Comparison of ENCODE assay signal across 12 cellular contexts in genomic region chr17:17161121-17161520, GRCh38. TPM values are rescaled to one million over a fixed set of nuclear protein-coding genes. Genes with fewer than 3 reads are reported as not detected.
DNase-seq lines count a peak whose midpoint lies in the region; ATAC-seq and TF ChIP-seq lines count a peak whose summit lies in the region.
"Had no signal": no experiment of that assay in that cellular context is flagged by ENCODE, and none has a peak within 500 bp of the region (broad histone marks: within the 10 kb centered on the region; RNA-seq: fewer than 3 reads in every experiment).

No MANE protein-coding gene starts in this region.

- DNase-seq in CD4-positive, CD25-positive, alpha-beta regulatory T cell, result no peak
- DNase-seq in Karpas-422 (no peak), thyroid gland (peak; percentile 34 to 66), ascending aorta (ENCODE audit: low spot score in 2 of 2) (no peak), kidney tubule cell (ENCODE audit: low spot score) (no peak)
- DNase-seq: ACHN; BE2C; C1 segment of cervical spinal cord; Caco-2; CD4-positive, alpha-beta T cell; H9 had no signal

- no peak overlapping the region for H3K9ac ChIP-seq in Karpas-422 (ENCODE audit: low read length)

- no peak for TF ChIP-seq CTCF in thyroid gland (IDR thresholded peaks at IDR 0.05)
- no peak for TF ChIP-seq CTCF in ascending aorta (IDR thresholded peaks at IDR 0.05)

- H3K9me3 Mint-ChIP-seq in CD4-positive, CD25-positive, alpha-beta regulatory T cell, result no peaks in the 10 kb centered on the region
- no peaks in the 10 kb centered on the region for H3K9me3 Mint-ChIP-seq in activated T-helper 17 cell treated with anti-CD3 and anti-CD28 coated beads, Interleukin-2, amount 50 U/mL, for 72 hours
- H3K9me3 Mint-ChIP-seq: CD4-positive, alpha-beta T cell; H9 had no signal

- peaks cover 85% of the 10 kb centered on the region for H3K36me3 ChIP-seq in CD4-positive, CD25-positive, alpha-beta regulatory T cell (ENCODE audit: control insufficient read depth, insufficient read depth, low read length)
- no peaks in the 10 kb centered on the region for H3K36me3 ChIP-seq in Karpas-422 (ENCODE audit: insufficient read depth, low read length)
- H3K36me3 ChIP-seq in thyroid gland, result peaks cover 82 to 85% of the 10 kb centered on the region in 2 donors
- peaks cover 82 to 99% of the 10 kb centered on the region in 2 donors for H3K36me3 ChIP-seq in ascending aorta

- no peaks in the 10 kb centered on the region for H3K27me3 Mint-ChIP-seq in CD4-positive, CD25-positive, alpha-beta regulatory T cell
- H3K27me3 Mint-ChIP-seq in activated T-helper 17 cell treated with anti-CD3 and anti-CD28 coated beads, Interleukin-2, amount 50 U/mL, for 72 hours, result no peaks in the 10 kb centered on the region
- H3K27me3 Mint-ChIP-seq: CD4-positive, alpha-beta T cell had no signal

- 56 to 77% methylated on average over 5 to 6 of the region's 6 CpGs for WGBS in thyroid gland, 2 donors

- no peaks in the 10 kb centered on the region for H3K9me2 ChIP-seq in Karpas-422 (replicated peaks; ENCODE audit: insufficient read depth, low read length)

- no peak overlapping the region for H2AFZ ChIP-seq in Karpas-422 (ENCODE audit: low read length)

- H3K27ac Mint-ChIP-seq in CD4-positive, CD25-positive, alpha-beta regulatory T cell, result peak overlapping the region in 2 of 3 donors; percentile 60 to 85
- H3K27ac Mint-ChIP-seq in activated T-helper 17 cell treated with anti-CD3 and anti-CD28 coated beads, Interleukin-2, amount 50 U/mL, for 72 hours, result peak overlapping the region; percentile 7
- H3K27ac Mint-ChIP-seq: CD4-positive, alpha-beta T cell; H9 had no signal

- H3K4me1 Mint-ChIP-seq in CD4-positive, CD25-positive, alpha-beta regulatory T cell, result peaks cover 5 to 18% (median 6%) of the 10 kb centered on the region in 4 donors
- H3K4me1 Mint-ChIP-seq in activated T-helper 17 cell treated with anti-CD3 and anti-CD28 coated beads, Interleukin-2, amount 50 U/mL, for 72 hours, result no peaks in the 10 kb centered on the region
- H3K4me1 Mint-ChIP-seq: H9 had no signal

- no peaks in the 10 kb centered on the region for H3K9me3 ChIP-seq in CD4-positive, CD25-positive, alpha-beta regulatory T cell (ENCODE audit: control insufficient read depth in 2 of 2, low read length in 2 of 2)
- H3K9me3 ChIP-seq in Karpas-422 (ENCODE audit: low read length) (no peaks in the 10 kb centered on the region), thyroid gland (no peaks in the 10 kb centered on the region), ascending aorta (no peaks in the 10 kb centered on the region)
- H3K9me3 ChIP-seq: BE2C, Caco-2 had no signal

- ATAC-seq in CD4-positive, CD25-positive, alpha-beta regulatory T cell (ENCODE audit: low read depth in 2 of 2), result no peak
- no peak for ATAC-seq in activated T-helper 17 cell treated with anti-CD3 and anti-CD28 coated beads, Interleukin-2, amount 50 U/mL, for 72 hours (replicated peaks)

- H4K20me1 ChIP-seq in Karpas-422 (ENCODE audit: insufficient read depth, low read depth, low read length), result no peaks in the 10 kb centered on the region

- no peak for TF ChIP-seq POLR2A in thyroid gland (IDR thresholded peaks at IDR 0.05)

- H3K27me3 ChIP-seq in CD4-positive, CD25-positive, alpha-beta regulatory T cell (ENCODE audit: control insufficient read depth, insufficient read depth, low read length), result no peaks in the 10 kb centered on the region
- H3K27me3 ChIP-seq in Karpas-422 (ENCODE audit: low read length) (no peaks in the 10 kb centered on the region), thyroid gland (no peaks in the 10 kb centered on the region), ascending aorta (no peaks in the 10 kb centered on the region)
- H3K27me3 ChIP-seq: BE2C had no signal

- no peak overlapping the region for H3K4me3 Mint-ChIP-seq in CD4-positive, CD25-positive, alpha-beta regulatory T cell
- H3K4me3 Mint-ChIP-seq in activated T-helper 17 cell treated with anti-CD3 and anti-CD28 coated beads, Interleukin-2, amount 50 U/mL, for 72 hours, result no peak overlapping the region
- H3K4me3 Mint-ChIP-seq: CD4-positive, alpha-beta T cell; H9 had no signal

- peaks cover 50% of the 10 kb centered on the region for H3K36me3 Mint-ChIP-seq in CD4-positive, CD25-positive, alpha-beta regulatory T cell
- peaks cover 94% of the 10 kb centered on the region for H3K36me3 Mint-ChIP-seq in activated T-helper 17 cell treated with anti-CD3 and anti-CD28 coated beads, Interleukin-2, amount 50 U/mL, for 72 hours (ENCODE audit: low read depth)

- intact Hi-C loops in thyroid gland (cut with DNase I), result no loop called here
- intact Hi-C loops in ascending aorta (cut with DNase I), result no loop called here

- no peaks in the 10 kb centered on the region for H3K4me1 ChIP-seq in CD4-positive, CD25-positive, alpha-beta regulatory T cell (ENCODE audit: control insufficient read depth, insufficient read depth, low read length, poor library complexity, severe bottlenecking)
- H3K4me1 ChIP-seq in Karpas-422 (ENCODE audit: low read length) (peaks cover 17% of the 10 kb centered on the region), thyroid gland (peaks cover 7 to 11% of the 10 kb centered on the region in 2 donors), ascending aorta (no peaks in the 10 kb centered on the region)
- H3K4me1 ChIP-seq: BE2C, Caco-2 had no signal

- no peaks in the 10 kb centered on the region for H3K79me2 ChIP-seq in Karpas-422 (ENCODE audit: low read length)

- peak overlapping the region; percentile 7 for H3K4me2 ChIP-seq in Karpas-422 (ENCODE audit: low read depth, low read length, poor library complexity, severe bottlenecking)

- H3K4me3 ChIP-seq in CD4-positive, CD25-positive, alpha-beta regulatory T cell (ENCODE audit: low read depth, low read length), result no peak overlapping the region
- H3K4me3 ChIP-seq in Karpas-422 (ENCODE audit: low read length) (no peak overlapping the region), thyroid gland (replicated peaks in 1 of 3) (no peak overlapping the region), ascending aorta (no peak overlapping the region)

- no peak overlapping the region for H3K27ac ChIP-seq in CD4-positive, CD25-positive, alpha-beta regulatory T cell (ENCODE audit: insufficient read depth, low read length, poor library complexity, severe bottlenecking)
- H3K27ac ChIP-seq in Karpas-422 (ENCODE audit: low read length) (no peak overlapping the region), thyroid gland (no peak overlapping the region), ascending aorta (no peak overlapping the region)

RNA-seq across cellular contexts. Expression of gene PLD6, which starts 45.0 kb away (rescaled TPM):
- 9.4 TPM for total RNA-seq in CD4-positive, CD25-positive, alpha-beta regulatory T cell
- 10 to 100 TPM in 3 of 4 donors, 1 to 10 TPM in 1; 8.9 to 19.3 (median 16.0) TPM for polyA plus RNA-seq in CD4-positive, CD25-positive, alpha-beta regulatory T cell
- 0.14 TPM in 1 of 2 replicates, not detected in the other for total RNA-seq in Karpas-422 (2014; rRNA removed; shearing (Covaris generic); ENCODE audit: low replicate concordance)
- 10 to 100 TPM; 20.6 to 24.5 TPM for total RNA-seq in activated T-helper 17 cell treated with anti-CD3 and anti-CD28 coated beads, Interleukin-2, amount 50 U/mL, for 72 hours
- total RNA-seq in thyroid gland (1 to 10 TPM; 1.3 to 3.2 (median 2.5) TPM), ascending aorta (0.32 TPM)

Comparison
In these comparisons a context has a peak if more than half of its experiments do, and no peak if none do; other contexts are left out.
1. DNase-seq: peak in thyroid gland (2 of 2); none in CD4-positive, CD25-positive, alpha-beta regulatory T cell (0 of 3), Karpas-422 (single experiment), ascending aorta (0 of 2) and kidney tubule cell (single experiment).